Comparison of ENCODE assay signal across 8 cellular contexts in genomic region chr10:88810196-88810961, GRCh38. TPM values are rescaled to one million over a fixed set of nuclear protein-coding genes. Genes with fewer than 3 reads are reported as not detected.
DNase-seq lines count a peak whose midpoint lies in the region; ATAC-seq, FAIRE-seq and TF ChIP-seq lines count a peak whose summit lies in the region.

No MANE protein-coding gene starts in this region.

- peak; percentile 82 for ATAC-seq in CD4-positive, alpha-beta T cell (ENCODE audit: poor library complexity)
- ATAC-seq in GM18858 (IDR thresholded peaks at IDR 0.05; ENCODE audit: unreplicated experiment) (no peak), GM19397 (IDR thresholded peaks at IDR 0.05; ENCODE audit: unreplicated experiment) (no peak)

- no peaks in the 10 kb centered on the region for H3K27me3 ChIP-seq in CD4-positive, alpha-beta T cell (ENCODE audit: control insufficient read depth, insufficient read depth, low read length)
- no peaks in the 10 kb centered on the region for H3K27me3 ChIP-seq in neuronal stem cell (ENCODE audit: control insufficient read depth in 3 of 3, insufficient read depth in 3 of 3, low read depth in 1 of 3, low read length in 3 of 3)

- CTCF ChIA-PET in CD4-positive, alpha-beta T cell (lab: Charles Lee) = interaction anchor here (0.7 to 1.5 kb wide), 5 partner anchors 11 to 134 kb away, joined by 3 to 4 read pairs (median 3); partner anchors contain the start of gene LIPN

- H3K27ac Mint-ChIP-seq in CD4-positive, alpha-beta T cell = no peak overlapping the region

- no peak overlapping the region for H4K8ac ChIP-seq in neuronal stem cell (ENCODE audit: low read depth, low read length)

- H3K4me3 Mint-ChIP-seq in CD4-positive, alpha-beta T cell = no peak overlapping the region

- no peaks in the 10 kb centered on the region for H3K9me3 Mint-ChIP-seq in CD4-positive, alpha-beta T cell

- H3K79me1 ChIP-seq in neuronal stem cell (ENCODE audit: low read depth, low read length) = no peaks in the 10 kb centered on the region

- H3K4me1 ChIP-seq in neuronal stem cell (ENCODE audit: control insufficient read depth in 2 of 2, insufficient read depth in 1 of 2, low read depth in 1 of 2, low read length in 2 of 2) = no peaks in the 10 kb centered on the region

- no peak overlapping the region for H2BK5ac ChIP-seq in neuronal stem cell (ENCODE audit: low read length)

- no peak overlapping the region for H3K4me3 ChIP-seq in neuronal stem cell (ENCODE audit: low read length in 2 of 2)

- no peaks in the 10 kb centered on the region for H3K36me3 Mint-ChIP-seq in CD4-positive, alpha-beta T cell (ENCODE audit: low read depth)

- H3K9ac ChIP-seq in neuronal stem cell (ENCODE audit: low read depth, low read length, poor library complexity) = no peak overlapping the region

- H3K9me3 ChIP-seq in CD4-positive, alpha-beta T cell (ENCODE audit: control insufficient read depth, low read length) = no peaks in the 10 kb centered on the region
- H3K9me3 ChIP-seq in neuronal stem cell (replicated peaks in 1 of 2; ENCODE audit: control insufficient read depth in 2 of 2, insufficient read depth in 1 of 2, low read depth in 1 of 2, low read length in 2 of 2) = no peaks in the 10 kb centered on the region

- no peaks in the 10 kb centered on the region for H3K36me3 ChIP-seq in neuronal stem cell (replicated peaks in 1 of 2; ENCODE audit: control insufficient read depth in 2 of 2, insufficient read depth in 2 of 2, low read length in 2 of 2)

- no CpG with 5 or more reads among the region's 5 CpGs for WGBS in neuronal stem cell (ENCODE audit: extremely low coverage in 2 of 2, insufficient read length in 2 of 2, insufficient replicate concordance in 1 of 2), 2 donors

- H3K4ac ChIP-seq in neuronal stem cell (ENCODE audit: low read length) = no peak overlapping the region

- POLR2A ChIA-PET in CD4-positive, alpha-beta T cell (lab: Charles Lee) = interaction anchor here (0.6 to 1.3 kb wide), 6 partner anchors 11 to 1306 kb away, joined by 3 to 5 read pairs (median 4); partner anchors contain the start of genes MINPP1 and STAMBPL1

- peak in 5 of 10 experiments; percentile 9 to 21 (median 20) for DNase-seq in CD4-positive, alpha-beta T cell
- DNase-seq in GM19239 (ENCODE audit: insufficient read length, low spot score) = peak; percentile 26
- peak; percentile 45 for DNase-seq in NCI-H1694 treated with DMSO at 0.1 percent for 48 hours (lab: John Stamatoyannopoulos, UW)
- peak; percentile 27 to 32 for DNase-seq in activated CD4-positive, alpha-beta T cell treated with anti-CD3 and anti-CD28 coated beads for 4 hours
- peak; percentile 79 for DNase-seq in fibroblast of peridontal ligament (ENCODE audit: extremely low read depth)
- peak; percentile 24 for DNase-seq in neuronal stem cell (ENCODE audit: low spot score)

- H3K18ac ChIP-seq in neuronal stem cell (ENCODE audit: low read length) = no peak overlapping the region

- FAIRE-seq in GM19239 (lab: Jason Lieb, UNC) = peak; percentile 96

- no peak overlapping the region for H2AFZ ChIP-seq in neuronal stem cell (ENCODE audit: low read length)

- H3K4me1 Mint-ChIP-seq in CD4-positive, alpha-beta T cell (ENCODE audit: low read depth) = peaks cover 15% of the 10 kb centered on the region

- no peak overlapping the region for H4K91ac ChIP-seq in neuronal stem cell (ENCODE audit: low read depth, low read length, poor library complexity)

- no peak overlapping the region for H3K14ac ChIP-seq in neuronal stem cell (ENCODE audit: low read length)

- H2BK12ac ChIP-seq in neuronal stem cell (ENCODE audit: low read length) = no peak overlapping the region

- no peak overlapping the region for H2BK120ac ChIP-seq in neuronal stem cell (ENCODE audit: low read depth, low read length)

- intact Hi-C loops in CD4-positive, alpha-beta T cell (cut with DNase I, micrococcal nuclease) = loop anchor here (5.0 to 10.0 kb wide), 3 partner anchors 123 to 956 kb away; partner anchors contain the start of genes KLLN (in 1 of the 2) and PTEN (in 1 of the 2)

- no peaks in the 10 kb centered on the region for H3K27me3 Mint-ChIP-seq in CD4-positive, alpha-beta T cell

- H3K23ac ChIP-seq in neuronal stem cell (ENCODE audit: low read depth, low read length, poor library complexity) = no peak overlapping the region

- H3K4me2 ChIP-seq in neuronal stem cell (ENCODE audit: insufficient read depth, low read length, poor library complexity, severe bottlenecking) = no peak overlapping the region

- H2BK15ac ChIP-seq in neuronal stem cell (ENCODE audit: low read length) = no peak overlapping the region

- peak; percentile 86 for TF ChIP-seq CTCF in CD4-positive, alpha-beta T cell (IDR thresholded peaks at IDR 0.05)

- no peak overlapping the region for H3K27ac ChIP-seq in CD4-positive, alpha-beta T cell (ENCODE audit: low read depth, low read length)
- H3K27ac ChIP-seq in neuronal stem cell (replicated peaks; ENCODE audit: low read length) = no peak overlapping the region

- no peak overlapping the region for H2AK5ac ChIP-seq in neuronal stem cell (ENCODE audit: low read depth, low read length)

RNA-seq across cellular contexts. Expression of gene LIPM, which starts 7.8 kb away (rescaled TPM):
- not detected for total RNA-seq in CD4-positive, alpha-beta T cell
- not detected for polyA plus RNA-seq in neuronal stem cell (2013, experiment 1 of 2)
- polyA plus RNA-seq in neuronal stem cell (2013, experiment 2 of 2) = not detected

RNA-seq across cellular contexts. Expression of gene ANKRD22, which starts 41.3 kb away (rescaled TPM):
- total RNA-seq in CD4-positive, alpha-beta T cell = not detected
- polyA plus RNA-seq in neuronal stem cell (2013, experiment 1 of 2) = not detected
- polyA plus RNA-seq in neuronal stem cell (2013, experiment 2 of 2) = not detected

RNA-seq across cellular contexts. Expression of gene LIPN, which starts 50.6 kb away (rescaled TPM):
- total RNA-seq in CD4-positive, alpha-beta T cell = not detected
- not detected for polyA plus RNA-seq in neuronal stem cell (2013, experiment 1 of 2)
- polyA plus RNA-seq in neuronal stem cell (2013, experiment 2 of 2) = not detected
